ENCODE assay signal across 11 cellular contexts in the genomic region with DNA sequence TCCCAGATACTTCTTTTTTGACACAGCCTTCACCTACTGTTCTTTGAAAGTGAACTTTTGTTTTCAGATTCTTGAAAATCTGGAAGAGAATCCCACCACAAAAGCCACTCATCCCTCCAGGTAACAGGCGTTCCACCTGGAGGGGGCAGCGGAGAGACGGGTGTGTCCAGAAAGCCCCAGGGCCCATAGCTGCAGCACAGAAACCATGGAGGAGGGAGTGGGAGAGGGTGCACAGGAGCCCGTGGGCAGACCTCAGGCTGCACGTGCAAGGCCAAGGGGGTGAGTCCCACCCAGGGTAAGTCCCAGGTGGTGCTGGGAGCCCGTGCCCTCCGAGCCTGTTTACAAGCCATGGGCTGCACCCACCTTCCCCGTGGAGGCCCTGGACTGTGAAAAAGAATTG.
DNase-seq lines count a peak whose midpoint lies in the region; ATAC-seq and TF ChIP-seq lines count a peak whose summit lies in the region.
"Had no signal": no experiment of that assay in that cellular context is flagged by ENCODE, and none has a peak within 500 bp of the region (broad histone marks: within the 10 kb centered on the region; RNA-seq: fewer than 3 reads in every experiment).

No MANE protein-coding gene starts in this region.

- no peaks in the 10 kb centered on the region for H3K36me3 Mint-ChIP-seq in stimulated activated effector memory CD8-positive, alpha-beta T cell treated with anti-CD3 and anti-CD28 coated beads, Interleukin-12 subunit alpha, Interleukin-12 subunit beta, amount 100 ng/mL, for 72 hours
- H3K36me3 Mint-ChIP-seq in T-cell, result no peaks in the 10 kb centered on the region
- H3K36me3 Mint-ChIP-seq: activated naive CD4-positive, alpha-beta T cell treated with anti-CD3 and anti-CD28 coated beads, Interleukin-2, amount 10 ng/mL, durations not matched to agents 7 days and 5 days had no signal

- no peaks in the 10 kb centered on the region for H4K20me1 ChIP-seq in OCI-LY1 (ENCODE audit: insufficient read depth, low read length)

- H3K79me2 ChIP-seq in OCI-LY1 (ENCODE audit: insufficient read depth, low read length), result no peaks in the 10 kb centered on the region

- peaks cover 0 to 5% of the 10 kb centered on the region in 2 donors for H3K27me3 Mint-ChIP-seq in T-cell

- H3F3A ChIP-seq in OCI-LY1 (ENCODE audit: insufficient read depth, low read length), result no peaks in the 10 kb centered on the region

- no peak for DNase-seq in GM12864 (ENCODE audit: low read depth)
- DNase-seq in esophagus squamous epithelium (lab: John Stamatoyannopoulos, UW), result no peak
- no peak for DNase-seq in stimulated activated effector memory CD8-positive, alpha-beta T cell treated with anti-CD3 and anti-CD28 coated beads, Interleukin-12 subunit alpha, Interleukin-12 subunit beta, amount 100 ng/mL, for 72 hours (ENCODE audit: low spot score in 2 of 2)
- DNase-seq in foreskin fibroblast, result no peak
- DNase-seq in HT-29 (ENCODE audit: low spot score), result no peak
- no peak for DNase-seq in T-cell
- DNase-seq: activated naive CD4-positive, alpha-beta T cell treated with anti-CD3 and anti-CD28 coated beads, Interleukin-2, amount 10 ng/mL, durations not matched to agents 7 days and 5 days; cerebellar nuclear complex; NCI-H345 had no signal

- no peak overlapping the region for H3K9ac ChIP-seq in OCI-LY1 (ENCODE audit: low read length)

- intact Hi-C loops in esophagus squamous epithelium (cut with DNase I), result no loop called here

- TF ChIP-seq CTCF in GM12864 (IDR thresholded peaks at IDR 0.05; ENCODE audit: low read depth, low read length, missing control alignments) (peak; percentile 15), OCI-LY1 (IDR thresholded peaks at IDR 0.05; ENCODE audit: low read length) (peak; percentile 33; the same call in 1 of the 2 replicates), esophagus squamous epithelium (IDR thresholded peaks at IDR 0.05) (no peak), foreskin fibroblast (IDR thresholded peaks at IDR 0.05; ENCODE audit: low read depth, low read length) (no peak)

- H3K9me2 ChIP-seq in OCI-LY1 (ENCODE audit: low read depth, low read length), result no peaks in the 10 kb centered on the region

- H3K27me3 ChIP-seq in OCI-LY1 (ENCODE audit: insufficient read depth, low read length) (no peaks in the 10 kb centered on the region), esophagus squamous epithelium (no peaks in the 10 kb centered on the region)

- no peak overlapping the region for H2AFZ ChIP-seq in OCI-LY1 (ENCODE audit: low read length)

- H3K27ac Mint-ChIP-seq in stimulated activated effector memory CD8-positive, alpha-beta T cell treated with anti-CD3 and anti-CD28 coated beads, Interleukin-12 subunit alpha, Interleukin-12 subunit beta, amount 100 ng/mL, for 72 hours, result no peak overlapping the region
- no peak overlapping the region for H3K27ac Mint-ChIP-seq in T-cell
- H3K27ac Mint-ChIP-seq: activated naive CD4-positive, alpha-beta T cell treated with anti-CD3 and anti-CD28 coated beads, Interleukin-2, amount 10 ng/mL, durations not matched to agents 7 days and 5 days had no signal

- CTCF ChIA-PET in T-cell (lab: Charles Lee), result no interaction called here

- H3K4me3 Mint-ChIP-seq in stimulated activated effector memory CD8-positive, alpha-beta T cell treated with anti-CD3 and anti-CD28 coated beads, Interleukin-12 subunit alpha, Interleukin-12 subunit beta, amount 100 ng/mL, for 72 hours, result no peak overlapping the region
- H3K4me3 Mint-ChIP-seq in T-cell, result no peak overlapping the region
- H3K4me3 Mint-ChIP-seq: activated naive CD4-positive, alpha-beta T cell treated with anti-CD3 and anti-CD28 coated beads, Interleukin-2, amount 10 ng/mL, durations not matched to agents 7 days and 5 days had no signal

- H3K36me3 ChIP-seq in OCI-LY1 (ENCODE audit: insufficient read depth, low read length), result no peaks in the 10 kb centered on the region
- no peaks in the 10 kb centered on the region for H3K36me3 ChIP-seq in esophagus squamous epithelium

- H3K4me1 ChIP-seq in OCI-LY1 (ENCODE audit: insufficient read depth, low read length, severe bottlenecking), result no peaks in the 10 kb centered on the region
- H3K4me1 ChIP-seq in esophagus squamous epithelium, result peaks cover 0 to 8% (median 0%) of the 10 kb centered on the region in 3 donors

- TF ChIP-seq POLR2A in esophagus squamous epithelium (IDR thresholded peaks at IDR 0.05), result no peak

- WGBS in esophagus squamous epithelium, 2 donors, result 81 to 83% methylated on average over 3 to 6 of the region's 8 CpGs

- POLR2A ChIA-PET in T-cell (lab: Charles Lee), result no interaction called here

- no peaks in the 10 kb centered on the region for H3K9me3 Mint-ChIP-seq in stimulated activated effector memory CD8-positive, alpha-beta T cell treated with anti-CD3 and anti-CD28 coated beads, Interleukin-12 subunit alpha, Interleukin-12 subunit beta, amount 100 ng/mL, for 72 hours
- H3K9me3 Mint-ChIP-seq in T-cell, result no peaks in the 10 kb centered on the region
- H3K9me3 Mint-ChIP-seq: activated naive CD4-positive, alpha-beta T cell treated with anti-CD3 and anti-CD28 coated beads, Interleukin-2, amount 10 ng/mL, durations not matched to agents 7 days and 5 days had no signal

- ATAC-seq in stimulated activated effector memory CD8-positive, alpha-beta T cell treated with anti-CD3 and anti-CD28 coated beads, Interleukin-12 subunit alpha, Interleukin-12 subunit beta, amount 100 ng/mL, for 72 hours, result peak; percentile 17
- ATAC-seq in HG02571 (IDR thresholded peaks at IDR 0.05; ENCODE audit: unreplicated experiment) (no peak), T-cell (replicated peaks in 1 of 4) (no peak)

- H3K9me3 ChIP-seq in OCI-LY1 (ENCODE audit: low read length) (no peaks in the 10 kb centered on the region), esophagus squamous epithelium (no peaks in the 10 kb centered on the region)

- no peak overlapping the region for H3K4me3 ChIP-seq in GM12864 (ENCODE audit: low read depth, low read length)
- H3K4me3 ChIP-seq in OCI-LY1 (ENCODE audit: low read depth, low read length, poor library complexity, severe bottlenecking), result no peak overlapping the region
- H3K4me3 ChIP-seq in esophagus squamous epithelium, result no peak overlapping the region
- H3K4me3 ChIP-seq in foreskin fibroblast (ENCODE audit: low read depth in 1 of 2, low read length in 2 of 2), result no peak overlapping the region

- no peaks in the 10 kb centered on the region for H3K4me1 Mint-ChIP-seq in stimulated activated effector memory CD8-positive, alpha-beta T cell treated with anti-CD3 and anti-CD28 coated beads, Interleukin-12 subunit alpha, Interleukin-12 subunit beta, amount 100 ng/mL, for 72 hours
- no peaks in the 10 kb centered on the region for H3K4me1 Mint-ChIP-seq in T-cell
- H3K4me1 Mint-ChIP-seq: activated naive CD4-positive, alpha-beta T cell treated with anti-CD3 and anti-CD28 coated beads, Interleukin-2, amount 10 ng/mL, durations not matched to agents 7 days and 5 days had no signal

- no peak overlapping the region for H3K4me2 ChIP-seq in OCI-LY1 (ENCODE audit: low read length)

- H3K27ac ChIP-seq in OCI-LY1 (ENCODE audit: low read depth, low read length, poor library complexity, severe bottlenecking), result no peak overlapping the region
- H3K27ac ChIP-seq in esophagus squamous epithelium, result peak overlapping the region; percentile 42 to 80 (median 54)

Comparison
In these comparisons a context has a peak if more than half of its experiments do, and no peak if none do; other contexts are left out.
1. CTCF ChIP-seq: peak in GM12864 (single experiment) and OCI-LY1 (single experiment); none in esophagus squamous epithelium (0 of 6) and foreskin fibroblast (single experiment).